ENCODE assay signal across 27 cellular contexts in the genomic region with DNA sequence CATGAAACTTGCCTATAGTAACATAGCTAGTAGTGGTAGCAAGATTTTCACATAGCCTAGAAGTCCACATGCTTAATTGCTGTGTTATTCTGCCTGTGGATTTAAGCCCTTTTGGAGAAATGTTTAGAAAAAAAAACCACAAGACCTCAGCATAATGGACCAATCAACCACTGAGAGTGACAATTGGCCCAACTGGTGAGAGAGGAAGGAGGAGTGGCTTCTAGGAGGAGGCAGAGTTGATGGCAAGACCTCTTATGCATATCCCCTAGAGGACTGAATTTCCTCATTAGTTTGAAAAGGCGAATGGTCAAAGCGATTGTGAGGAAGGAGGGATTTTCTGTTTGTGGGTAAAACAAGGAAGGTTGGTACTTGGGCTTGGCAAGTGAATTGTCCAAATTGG. TPM values are rescaled to one million over a fixed set of nuclear protein-coding genes. Genes with fewer than 3 reads are reported as not detected.
"Had no signal": no experiment of that assay in that cellular context is flagged by ENCODE, and none has a peak within 500 bp of the region (broad histone marks: within the 10 kb centered on the region; RNA-seq: fewer than 3 reads in every experiment).

No MANE protein-coding gene starts in this region.

- H3K27ac Mint-ChIP-seq: effector memory CD8-positive, alpha-beta T cell; memory B cell; mesothelial cell of epicardium; natural killer cell treated with Interleukin-12 subunit alpha and Interleukin-12 subunit beta and Interleukin-15 and Interleukin-18, amount 100 ng/mL, for 72 hours; neural progenitor cell; progenitor cell of endocrine pancreas; stimulated activated naive B cell treated with anti-CD40 and anti-IgM and Interleukin-4, amounts not matched to agents 10 μg/mL and 1 μg/mL and 100 μg/mL, for 72 hours; stimulated activated naive CD8-positive, alpha-beta T cell treated with anti-CD3 and anti-CD28 coated beads, Interleukin-15, amount 100 ng/mL, for 72 hours had no signal

- H3K4me1 ChIP-seq: esophagus muscularis mucosa, left ventricle myocardium inferior, lower lobe of right lung, neural progenitor cell, pancreas, right lobe of liver, spleen, transverse colon had no signal

- H3K9ac ChIP-seq: neural progenitor cell had no signal

- H3K36me3 Mint-ChIP-seq: neural progenitor cell had no signal

- H3K36me3 ChIP-seq: esophagus muscularis mucosa, left ventricle myocardium inferior, lower lobe of right lung, neural progenitor cell, pancreas, right lobe of liver, spleen, thoracic aorta, transverse colon had no signal

- H3K27me3 ChIP-seq: esophagus muscularis mucosa, hepatocyte, neural progenitor cell, pancreas, right lobe of liver, transverse colon had no signal

- H3K4me2 ChIP-seq: hepatocyte, neural progenitor cell had no signal

- H3K9me3 ChIP-seq: right lobe of liver had no signal

- H3K9me3 Mint-ChIP-seq: effector memory CD8-positive, alpha-beta T cell; natural killer cell treated with Interleukin-12 subunit alpha and Interleukin-12 subunit beta and Interleukin-15 and Interleukin-18, amount 100 ng/mL, for 72 hours had no signal

- DNase-seq: effector memory CD8-positive, alpha-beta T cell; foreskin melanocyte; head of caudate nucleus; kidney; left cardiac atrium; left ventricle myocardium inferior; lower lobe of right lung; occipital lobe; pancreas; right lobe of liver; spleen; stimulated activated CD4-positive, alpha-beta T cell treated with anti-CD3 and anti-CD28 coated beads, Interleukin-15, amount 100 ng/mL, for 24 hours; stimulated activated CD4-positive, alpha-beta T cell treated with anti-CD3 and anti-CD28 coated beads, Interleukin-1b, Interleukin-23, amount 100 ng/mL, for 48 hours; stimulated activated CD4-positive, alpha-beta T cell treated with anti-CD3 and anti-CD28 coated beads, Interleukin-4, amount 100 ng/mL, for 24 hours; stimulated activated naive B cell treated with anti-CD40 and anti-IgM and Interleukin-4, amounts not matched to agents 10 μg/mL and 1 μg/mL and 100 μg/mL, for 72 hours; stimulated activated naive CD8-positive, alpha-beta T cell treated with anti-CD3 and anti-CD28 coated beads, Interleukin-15, amount 100 ng/mL, for 72 hours; substantia nigra; transverse colon had no signal

- H3K4me1 Mint-ChIP-seq: memory B cell; mesothelial cell of epicardium; neural progenitor cell; stimulated activated naive B cell treated with anti-CD40 and anti-IgM and Interleukin-4, amounts not matched to agents 10 μg/mL and 1 μg/mL and 100 μg/mL, for 72 hours; stimulated activated naive CD8-positive, alpha-beta T cell treated with anti-CD3 and anti-CD28 coated beads, Interleukin-15, amount 100 ng/mL, for 72 hours had no signal

- H3K27ac ChIP-seq: epithelial cell of prostate, esophagus muscularis mucosa, hepatocyte, left ventricle myocardium inferior, lower lobe of right lung, neural progenitor cell, pancreas, right lobe of liver, spleen, thoracic aorta, transverse colon had no signal

- H3K4me3 ChIP-seq: esophagus muscularis mucosa, hepatocyte, left ventricle myocardium inferior, lower lobe of right lung, neural progenitor cell, pancreas, right lobe of liver, spleen, thoracic aorta, transverse colon had no signal

- H3K4me3 Mint-ChIP-seq: effector memory CD8-positive, alpha-beta T cell; memory B cell; mesothelial cell of epicardium; natural killer cell treated with Interleukin-12 subunit alpha and Interleukin-12 subunit beta and Interleukin-15 and Interleukin-18, amount 100 ng/mL, for 72 hours; neural progenitor cell; stimulated activated naive B cell treated with anti-CD40 and anti-IgM and Interleukin-4, amounts not matched to agents 10 μg/mL and 1 μg/mL and 100 μg/mL, for 72 hours; stimulated activated naive CD8-positive, alpha-beta T cell treated with anti-CD3 and anti-CD28 coated beads, Interleukin-15, amount 100 ng/mL, for 72 hours had no signal

RNA-seq across cellular contexts. Expression of a gene that starts 30.6 kb away (rescaled TPM):
- total RNA-seq: natural killer cell treated with Interleukin-12 subunit alpha and Interleukin-12 subunit beta and Interleukin-15 and Interleukin-18, amount 100 ng/mL, for 72 hours; occipital lobe had no signal
